In genomic region chr10:32346551-32347362, GRCh38 we compare ENCODE assay signal across 8 cellular contexts. TPM values are rescaled to one million over a fixed set of nuclear protein-coding genes. Genes with fewer than 3 reads are reported as not detected.
A peak's percentile ranks its signal among the peaks of the same experiment; 100 is the strongest.
DNase-seq lines count a peak whose midpoint lies in the region; ATAC-seq lines count a peak whose summit lies in the region.

Gene EPC1 (minus strand): TSS chr10:32347158. CDS start chr10:32346915, 243 bp downstream.

- peak; percentile 67 for ATAC-seq in GM18867 (IDR thresholded peaks at IDR 0.05; ENCODE audit: unreplicated experiment)
- ATAC-seq in HG03097 (IDR thresholded peaks at IDR 0.05; ENCODE audit: low FRiP score, unreplicated experiment), result peak; percentile 60
- ATAC-seq in left colon, result peak; percentile 81

- peak within 1 kb of the TSS; percentile 100 for H3K27ac ChIP-seq in cingulate gyrus (ENCODE audit: low read depth, low read length)

- intact Hi-C loops in left colon (cut with DNase I, micrococcal nuclease), result loop anchor here in 1 of 2 donors (10.0 kb wide), 1 partner anchor 152 kb away; no protein-coding TSS in a partner anchor

- DNase-seq in AG08396 (ENCODE audit: low spot score), result peak; percentile 96
- peak; percentile 59 for DNase-seq in NCI-H226
- peak; percentile 85 to 87 for DNase-seq in activated CD4-positive, alpha-beta T cell treated with anti-CD3 and anti-CD28 coated beads for 4 hours
- DNase-seq in left colon, result peak; percentile 88
- peak; percentile 84 for DNase-seq in stimulated activated CD4-positive, alpha-beta T cell treated with anti-CD3 and anti-CD28 coated beads, Interleukin-1b, Interleukin-23, amount 100 ng/mL, for 48 hours

RNA-seq across cellular contexts. Expression of gene EPC1, which starts in this region (rescaled TPM):
- total RNA-seq in left colon, result 10 to 100 TPM; 32.3 to 36.9 TPM

Comparison
In these comparisons a context has a peak if more than half of its experiments do, and no peak if none do; other contexts are left out.
1. Peak in every context shown above with its lines: DNase-seq, ATAC-seq and H3K27ac ChIP-seq.